14 cellular contexts compared by ENCODE assay signal in genomic region chr21:36701912-36702621, GRCh38. TPM values are rescaled to one million over a fixed set of nuclear protein-coding genes. Genes with fewer than 3 reads are reported as not detected.
DNase-seq lines count a peak whose midpoint lies in the region; ATAC-seq and TF ChIP-seq lines count a peak whose summit lies in the region.
"Had no signal": no experiment of that assay in that cellular context is flagged by ENCODE, and none has a peak within 500 bp of the region (broad histone marks: within the 10 kb centered on the region; RNA-seq: fewer than 3 reads in every experiment).

No MANE protein-coding gene starts in this region.

- no peaks in the 10 kb centered on the region for H3K9me3 ChIP-seq in A673 (ENCODE audit: low read depth, low read length, poor library complexity, severe bottlenecking)

- peaks cover 12% of the 10 kb centered on the region for H3K36me3 ChIP-seq in A673 (ENCODE audit: insufficient read depth, low read length, poor library complexity, severe bottlenecking)

- peaks cover 1% of the 10 kb centered on the region for H3K36me3 Mint-ChIP-seq in activated CD4-positive, alpha-beta memory T cell treated with anti-CD3 and anti-CD28 coated beads for 36 hours
- no peaks in the 10 kb centered on the region for H3K36me3 Mint-ChIP-seq in naive B cell

- DNase-seq in A673 (ENCODE audit: low spot score): no peak
- DNase-seq in GM20000 (ENCODE audit: low spot score): peak; percentile 36
- DNase-seq in activated CD4-positive, alpha-beta memory T cell treated with anti-CD3 and anti-CD28 coated beads for 36 hours: peak; percentile 34
- no peak for DNase-seq in naive B cell
- DNase-seq in NCI-H82 treated with DMSO at 0.1 percent for 48 hours (lab: John Stamatoyannopoulos, UW; ENCODE audit: unreplicated experiment): no peak
- DNase-seq in nucleus accumbens (lab: John Stamatoyannopoulos, UW): no peak
- DNase-seq in SIG-M5 (lab: John Stamatoyannopoulos, UW): no peak
- DNase-seq: activated gamma-delta T cell; CD4-positive, alpha-beta T cell; RPMI8226 had no signal

- peaks cover 25% of the 10 kb centered on the region for H3K4me1 ChIP-seq in A673 (ENCODE audit: insufficient read depth, low read length, poor library complexity, severe bottlenecking)

- peaks cover 39% of the 10 kb centered on the region for H3K4me1 Mint-ChIP-seq in activated CD4-positive, alpha-beta memory T cell treated with anti-CD3 and anti-CD28 coated beads for 36 hours (ENCODE audit: low read depth)
- H3K4me1 Mint-ChIP-seq in naive B cell: peaks cover 17 to 47% (median 38%) of the 10 kb centered on the region in 3 donors

- BruUV-seq in A673 (replicated peaks; lab: Mats Ljungman, UMichigan): TSS peak; percentile 12

- ATAC-seq in naive B cell (ENCODE audit: low read depth in 2 of 2): no peak
- no peak for ATAC-seq in GM21825 (IDR thresholded peaks at IDR 0.05; ENCODE audit: unreplicated experiment)

- peaks cover 66% of the 10 kb centered on the region for H3K27me3 Mint-ChIP-seq in activated CD4-positive, alpha-beta memory T cell treated with anti-CD3 and anti-CD28 coated beads for 36 hours
- peaks cover 51 to 89% (median 55%) of the 10 kb centered on the region in 3 donors for H3K27me3 Mint-ChIP-seq in naive B cell

- H3K4me3 ChIP-seq in A673 (ENCODE audit: low read depth, low read length, poor library complexity, severe bottlenecking): peak overlapping the region; percentile 97

- intact Hi-C loops in A673 (cut with micrococcal nuclease; ENCODE audit: unreplicated experiment): loop anchor here (5.0 kb wide), 1 partner anchor 225 kb away; no protein-coding TSS in a partner anchor
- intact Hi-C loops in activated CD4-positive, alpha-beta memory T cell treated with anti-CD3 and anti-CD28 coated beads for 36 hours (cut with micrococcal nuclease): loop anchor here (1.0 to 5.0 kb wide), 2 partner anchors 10 to 225 kb away; no protein-coding TSS in a partner anchor

- no peaks in the 10 kb centered on the region for H3K9me3 Mint-ChIP-seq in activated CD4-positive, alpha-beta memory T cell treated with anti-CD3 and anti-CD28 coated beads for 36 hours
- peaks cover 0 to 2% (median 0%) of the 10 kb centered on the region in 7 donors for H3K9me3 Mint-ChIP-seq in naive B cell
- H3K9me3 Mint-ChIP-seq: CD4-positive, alpha-beta T cell had no signal

- POLR2A ChIA-PET in A673 (lab: Charles Lee; ENCODE audit: low non-redundant PET): no interaction called here
- POLR2A ChIA-PET in activated CD4-positive, alpha-beta memory T cell treated with anti-CD3 and anti-CD28 coated beads for 36 hours (lab: Charles Lee): no interaction called here

- H3K27me3 ChIP-seq in A673 (replicated peaks; ENCODE audit: insufficient read depth, low read depth, low read length, poor library complexity): peaks cover 6% of the 10 kb centered on the region

- H3K4me3 Mint-ChIP-seq in activated CD4-positive, alpha-beta memory T cell treated with anti-CD3 and anti-CD28 coated beads for 36 hours: peak overlapping the region; percentile 57
- peak overlapping the region in 6 of 8 donors; percentile 29 to 71 (median 52) for H3K4me3 Mint-ChIP-seq in naive B cell

- H3K27ac ChIP-seq in A673 (ENCODE audit: low read depth, low read length, poor library complexity, severe bottlenecking): peak overlapping the region; percentile 92

- TF ChIP-seq CTCF in A673 (conservative IDR thresholded peaks at IDR 0.05; ENCODE audit: low read depth, low read length) (no peak), GM20000 (IDR thresholded peaks at IDR 0.05; ENCODE audit: extremely low read depth, missing control alignments) (no peak)

- CTCF ChIA-PET in A673 (lab: Charles Lee): interaction anchor here (0.6 to 1.6 kb wide), 3 partner anchors 61 to 260 kb away, joined by 3 to 4 read pairs (median 4); no protein-coding TSS in a partner anchor
- CTCF ChIA-PET in activated CD4-positive, alpha-beta memory T cell treated with anti-CD3 and anti-CD28 coated beads for 36 hours (lab: Charles Lee): interaction anchor here (0.9 to 1.8 kb wide), 5 partner anchors 9 to 279 kb away, joined by 3 to 4 read pairs (median 3); no protein-coding TSS in a partner anchor

- H3K27ac Mint-ChIP-seq in activated CD4-positive, alpha-beta memory T cell treated with anti-CD3 and anti-CD28 coated beads for 36 hours: no peak overlapping the region
- no peak overlapping the region for H3K27ac Mint-ChIP-seq in naive B cell
- H3K27ac Mint-ChIP-seq: CD4-positive, alpha-beta T cell; progenitor cell of endocrine pancreas had no signal

RNA-seq across cellular contexts. Expression of gene SIM2, which starts 3.2 kb away (rescaled TPM):
- 42.7 and 49.1 TPM in 2 replicates for total RNA-seq in A673 (2021)
- 1 to 10 TPM; 1.8 to 2.2 TPM for total RNA-seq in activated CD4-positive, alpha-beta memory T cell treated with anti-CD3 and anti-CD28 coated beads for 36 hours
- under 1 TPM in 2 of 6 donors, not detected in 4; 0.05 to 0.08 TPM for polyA plus RNA-seq in naive B cell (ENCODE audit: low read depth in 6 of 6)
- total RNA-seq: CD4-positive, alpha-beta T cell; fibroblast of villous mesenchyme; liver had no signal

Comparison
In these comparisons a context has a peak if more than half of its experiments do, and no peak if none do; other contexts are left out.
1. DNase-seq: peak in GM20000 (single experiment) and activated CD4-positive, alpha-beta memory T cell treated with anti-CD3 and anti-CD28 coated beads for 36 hours (single experiment); none in A673 (single experiment), naive B cell (single experiment), NCI-H82 treated with DMSO at 0.1 percent for 48 hours (single experiment), nucleus accumbens (0 of 56) and SIG-M5 (single experiment).
2. RNA of gene SIM2, which starts 3.2 kb away (total RNA-seq): 42.7 to 49.1 TPM in A673; 1.8 to 2.2 TPM in activated CD4-positive, alpha-beta memory T cell treated with anti-CD3 and anti-CD28 coated beads for 36 hours; every median in the first group is over 10 times any median in the second.